11 cellular contexts compared by ENCODE assay signal in the genomic region with DNA sequence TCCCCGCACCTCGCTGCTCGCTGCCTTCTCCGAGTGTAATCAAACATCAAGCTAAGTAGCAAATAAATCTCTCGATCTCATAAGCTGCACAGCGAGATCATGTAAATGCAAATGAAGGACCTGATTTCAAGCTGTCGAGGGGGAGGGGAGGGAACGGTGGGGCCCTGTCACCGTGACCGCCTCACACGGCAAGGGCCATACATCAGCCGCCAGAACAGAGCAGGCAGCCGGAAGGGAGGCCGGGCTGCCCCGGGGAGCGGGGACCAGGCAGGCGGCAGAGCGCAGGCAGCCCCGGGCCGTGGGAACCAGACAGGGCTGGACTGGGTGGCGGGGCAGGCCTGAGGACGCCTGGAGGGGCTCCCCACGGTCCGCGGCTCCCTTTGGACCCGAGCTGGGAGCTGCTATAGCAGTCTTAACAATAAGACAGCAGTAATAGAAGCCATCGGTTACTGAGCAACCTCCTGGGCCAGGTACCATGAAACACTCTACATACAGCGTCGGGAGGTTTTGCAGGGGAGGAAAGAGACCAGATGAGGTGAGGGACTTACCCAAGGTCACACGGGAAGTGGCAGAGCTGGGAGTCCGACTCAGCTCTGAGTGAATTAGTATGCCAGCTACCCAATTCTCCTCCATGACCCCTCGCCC.
A peak's percentile ranks its signal among the peaks of the same experiment; 100 is the strongest.
DNase-seq lines count a peak whose midpoint lies in the region; ATAC-seq, FAIRE-seq and TF ChIP-seq lines count a peak whose summit lies in the region.
"Had no signal": no experiment of that assay in that cellular context is flagged by ENCODE, and none has a peak within 500 bp of the region (broad histone marks: within the 10 kb centered on the region; RNA-seq: fewer than 3 reads in every experiment).

No MANE protein-coding gene starts in this region.

- no peak overlapping the region for H2AFZ ChIP-seq in H1 (ENCODE audit: low read length)

- ATAC-seq in HG03280 (IDR thresholded peaks at IDR 0.05; ENCODE audit: unreplicated experiment), result no peak
- ATAC-seq: Right ventricle myocardium inferior had no signal

- H3K14ac ChIP-seq in H1 (ENCODE audit: insufficient read length), result no peak overlapping the region

- H4K5ac ChIP-seq in H1 (ENCODE audit: insufficient read length, low read depth, low read length), result no peak overlapping the region

- no peaks in the 10 kb centered on the region for H4K20me1 ChIP-seq in H1 (replicated peaks in 1 of 2; ENCODE audit: control insufficient read depth in 1 of 2, insufficient read depth in 2 of 2, low read length in 2 of 2)

- H3K79me2 ChIP-seq in H1 (ENCODE audit: control insufficient read depth in 1 of 2, insufficient read depth in 2 of 2, low read length in 2 of 2), result no peaks in the 10 kb centered on the region

- H2BK20ac ChIP-seq in H1 (ENCODE audit: low read length), result no peak overlapping the region

- no peak overlapping the region for H3K4me2 ChIP-seq in H1 (ENCODE audit: insufficient read depth in 1 of 2, low read depth in 2 of 2, low read length in 2 of 2)

- no peaks in the 10 kb centered on the region for H3K27me3 ChIP-seq in H1 (replicated peaks in 1 of 4; ENCODE audit: control insufficient read depth in 3 of 4, extremely low read depth in 1 of 4, insufficient read depth in 3 of 4, low read length in 3 of 4)

- H3K56ac ChIP-seq in H1 (replicated peaks; ENCODE audit: insufficient read length, low read depth, low read length), result no peak overlapping the region

- H3K79me1 ChIP-seq in H1 (ENCODE audit: low read depth, low read length), result no peaks in the 10 kb centered on the region

- peaks cover 0 to 4% (median 2%) of the 10 kb centered on the region in 4 experiments; a peak in 3 of 7 replicates for H3K4me1 ChIP-seq in H1 (replicated peaks in 1 of 4; ENCODE audit: control insufficient read depth in 3 of 4, insufficient read depth in 4 of 4, low read length in 3 of 4)

- no peaks in the 10 kb centered on the region for H3K36me3 ChIP-seq in H1 (ENCODE audit: control insufficient read depth in 2 of 4, insufficient read depth in 4 of 4, low read length in 3 of 4)

- peak overlapping the region; percentile 69; the same call in 1 of the 2 replicates for H4K8ac ChIP-seq in H1 (ENCODE audit: extremely low read depth, insufficient read depth, low read length)

- H3K9ac ChIP-seq in H1 (replicated peaks in 1 of 4; ENCODE audit: extremely low read depth in 1 of 4, low read depth in 3 of 4, low read length in 3 of 4), result no peak overlapping the region

- TF ChIP-seq RAD21 in H1 (IDR thresholded peaks at IDR 0.05 in 1 of 2, conservative IDR thresholded peaks at IDR 0.05 in 1 of 2; ENCODE audit: low read depth in 2 of 2, low read length in 2 of 2), result no peak

- no peak overlapping the region; the same call in 1 of the 2 replicates for H2BK15ac ChIP-seq in H1 (ENCODE audit: low read length)

- no peaks in the 10 kb centered on the region for H3K9me3 ChIP-seq in H1 (ENCODE audit: insufficient read depth in 2 of 2, low read depth in 1 of 2, low read length in 1 of 2)

- no peak overlapping the region for H2BK12ac ChIP-seq in H1 (ENCODE audit: low read depth, low read length)

- no peak overlapping the region for H3K18ac ChIP-seq in H1 (ENCODE audit: extremely low read depth, low read length)

- no peak overlapping the region for H2BK5ac ChIP-seq in H1 (ENCODE audit: low read depth, low read length)

- H3K4me3 ChIP-seq in H1 (ENCODE audit: extremely low read depth in 1 of 4, insufficient read depth in 2 of 4, low read depth in 3 of 4, low read length in 4 of 4), result no peak overlapping the region

- no peak overlapping the region for H2BK120ac ChIP-seq in H1 (replicated peaks; ENCODE audit: low read depth, low read length)

- TF ChIP-seq CTCF in H1 (IDR thresholded peaks at IDR 0.05; ENCODE audit: control extremely low read depth in 1 of 3, insufficient read depth in 1 of 3, low read depth in 1 of 3, low read length in 3 of 3), result no peak

- CTCF ChIA-PET in H1 (lab: Charles Lee; ENCODE audit: partially characterized antibody), result interaction anchor here (0.6 to 2.4 kb wide), 9 partner anchors 9 to 88 kb away, joined by 3 to 8 read pairs (median 3); no protein-coding TSS in a partner anchor

- H3K4ac ChIP-seq in H1 (replicated peaks; ENCODE audit: insufficient read length, low read depth, low read length), result no peak overlapping the region

- no peak overlapping the region for H4K91ac ChIP-seq in H1 (replicated peaks; ENCODE audit: insufficient read length, low read length)

- H2AK5ac ChIP-seq in H1 (ENCODE audit: low read depth, low read length), result no peak overlapping the region

- H3K23me2 ChIP-seq in H1 (ENCODE audit: low read depth, low read length), result no peaks in the 10 kb centered on the region

- no peak for TF ChIP-seq EP300 in H1 (IDR thresholded peaks at IDR 0.05; ENCODE audit: borderline replicate concordance in 1 of 2, low read depth in 2 of 2, low read length in 2 of 2)

- H3K23ac ChIP-seq in H1 (ENCODE audit: insufficient read length), result peak overlapping the region; percentile 39

- DNase-seq in NCI-H524 (lab: John Stamatoyannopoulos, UW), result peak; percentile 90 to 93
- peak; percentile 8 to 10 for DNase-seq in activated CD8-positive, alpha-beta memory T cell treated with anti-CD3 and anti-CD28 coated beads for 4 hours (ENCODE audit: low read depth in 2 of 2)
- no peak for DNase-seq in H1 (ENCODE audit: low read depth in 1 of 2, low spot score in 2 of 2)
- peak; percentile 8 to 14 for DNase-seq in stimulated activated CD8-positive, alpha-beta memory T cell treated with anti-CD3 and anti-CD28 coated beads, Interleukin-2, amount 100 ng/mL, for 1 hour (ENCODE audit: low read depth in 2 of 2)
- no peak for DNase-seq in islet precursor cell
- no peak for DNase-seq in NCI-H128 (lab: John Stamatoyannopoulos, UW; ENCODE audit: unreplicated experiment)
- DNase-seq in DMS 273 treated with DMSO at 0.1 percent for 48 hours (lab: John Stamatoyannopoulos, UW), result no peak
- DNase-seq: foreskin fibroblast; stimulated activated naive B cell treated with anti-CD40 and anti-IgM and Interleukin-4, amounts not matched to agents 10 μg/mL and 1 μg/mL and 100 μg/mL, for 72 hours had no signal

- no peak for TF ChIP-seq POLR2A in H1 (IDR thresholded peaks at IDR 0.05; ENCODE audit: control extremely low read depth in 1 of 2, low read depth in 2 of 2, low read length in 2 of 2)

- no peak overlapping the region for H3K27ac ChIP-seq in H1 (ENCODE audit: low read depth, low read length)

- FAIRE-seq in H1 (lab: Jason Lieb, UNC), result no peak

- WGBS in H1 (ENCODE audit: extremely low coverage in 1 of 2, insufficient coverage in 1 of 2, insufficient read length in 1 of 2, insufficient replicate concordance in 2 of 2, low coverage in 1 of 2, low lambda C conversion rate in 2 of 2, missing lambda C conversion rate in 1 of 2), 2 experiments, result 85% methylated on average over 26 of the region's 32 CpGs; no CpG with 5 or more reads in 1 of the 2 experiments

- POLR2A ChIA-PET in H1 (lab: Charles Lee; ENCODE audit: partially characterized antibody), result interaction anchor here (0.6 kb wide), 1 partner anchor 38 kb away, joined by 3 read pairs; no protein-coding TSS in a partner anchor

TF ChIP-seq in H1, 55 proteins besides CTCF, POLR2A, EP300 and RAD21:
- no peak for TF ChIP-seq SAP30 (IDR thresholded peaks at IDR 0.05; ENCODE audit: insufficient read depth, insufficient replicate concordance, low read length)
- TF ChIP-seq CTBP2 (IDR thresholded peaks at IDR 0.05; ENCODE audit: borderline replicate concordance, insufficient read depth, insufficient read length, low read length), result no peak
- TF ChIP-seq TAF1 (IDR thresholded peaks at IDR 0.05; ENCODE audit: low read depth, low read length), result no peak
- TF ChIP-seq, protein P1, sequence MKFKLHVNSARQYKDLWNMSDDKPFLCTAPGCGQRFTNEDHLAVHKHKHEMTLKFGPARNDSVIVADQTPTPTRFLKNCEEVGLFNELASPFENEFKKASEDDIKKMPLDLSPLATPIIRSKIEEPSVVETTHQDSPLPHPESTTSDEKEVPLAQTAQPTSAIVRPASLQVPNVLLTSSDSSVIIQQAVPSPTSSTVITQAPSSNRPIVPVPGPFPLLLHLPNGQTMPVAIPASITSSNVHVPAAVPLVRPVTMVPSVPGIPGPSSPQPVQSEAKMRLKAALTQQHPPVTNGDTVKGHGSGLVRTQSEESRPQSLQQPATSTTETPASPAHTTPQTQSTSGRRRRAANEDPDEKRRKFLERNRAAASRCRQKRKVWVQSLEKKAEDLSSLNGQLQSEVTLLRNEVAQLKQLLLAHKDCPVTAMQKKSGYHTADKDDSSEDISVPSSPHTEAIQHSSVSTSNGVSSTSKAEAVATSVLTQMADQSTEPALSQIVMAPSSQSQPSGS (IDR thresholded peaks at IDR 0.05; ENCODE audit: low read length), result no peak
- TF ChIP-seq RXRA (IDR thresholded peaks at IDR 0.05; ENCODE audit: insufficient read depth, low read depth, low read length), result no peak
- TF ChIP-seq CEBPB (IDR thresholded peaks at IDR 0.05; ENCODE audit: low read depth, low read length), result no peak
- TF ChIP-seq SUZ12 (IDR thresholded peaks at IDR 0.05; ENCODE audit: low read length), result no peak
- TF ChIP-seq CHD1 (IDR thresholded peaks at IDR 0.05; ENCODE audit: low read depth, low read length), result no peak
- no peak for TF ChIP-seq TAF7 (optimal IDR thresholded peaks at IDR 0.05; ENCODE audit: borderline replicate concordance, low read depth, low read length)
- TF ChIP-seq, protein P2, sequence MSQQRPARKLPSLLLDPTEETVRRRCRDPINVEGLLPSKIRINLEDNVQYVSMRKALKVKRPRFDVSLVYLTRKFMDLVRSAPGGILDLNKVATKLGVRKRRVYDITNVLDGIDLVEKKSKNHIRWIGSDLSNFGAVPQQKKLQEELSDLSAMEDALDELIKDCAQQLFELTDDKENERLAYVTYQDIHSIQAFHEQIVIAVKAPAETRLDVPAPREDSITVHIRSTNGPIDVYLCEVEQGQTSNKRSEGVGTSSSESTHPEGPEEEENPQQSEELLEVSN (IDR thresholded peaks at IDR 0.05), result no peak
TF ChIP-seq in H1: peak in this region for 0.

Comparison
In these comparisons a context has a peak if more than half of its experiments do, and no peak if none do; other contexts are left out.
1. DNase-seq: peak in NCI-H524 (2 of 2), activated CD8-positive, alpha-beta memory T cell treated with anti-CD3 and anti-CD28 coated beads for 4 hours (2 of 2) and stimulated activated CD8-positive, alpha-beta memory T cell treated with anti-CD3 and anti-CD28 coated beads, Interleukin-2, amount 100 ng/mL, for 1 hour (2 of 2); none in H1 (0 of 2), islet precursor cell (single experiment), NCI-H128 (single experiment) and DMS 273 treated with DMSO at 0.1 percent for 48 hours (single experiment).